ENCODE assay signal across 26 cellular contexts in genomic region chr2:124289060-124289459, GRCh38.
"Had no signal": no experiment of that assay in that cellular context is flagged by ENCODE, and none has a peak within 500 bp of the region (broad histone marks: within the 10 kb centered on the region; RNA-seq: fewer than 3 reads in every experiment).

No MANE protein-coding gene starts in this region.

- H3K9ac ChIP-seq: neural progenitor cell, parathyroid adenoma had no signal

- H2AFZ ChIP-seq: neural progenitor cell, parathyroid adenoma had no signal

- H3K4me3 ChIP-seq: neural progenitor cell, ovary, psoas muscle, skin epidermis, smooth muscle cell, spleen, suprapubic skin, testis, tibial artery, transverse colon, upper lobe of right lung, uterus had no signal

- H3K4me1 ChIP-seq: parathyroid adenoma, psoas muscle, spleen, suprapubic skin, testis, tibial artery, transverse colon, upper lobe of right lung, uterus had no signal

- H3K27me3 ChIP-seq: neural progenitor cell, ovary, spleen, suprapubic skin, testis, tibial artery, transverse colon, upper lobe of right lung, uterus had no signal

- H3K27ac ChIP-seq: neural progenitor cell, ovary, parathyroid adenoma, psoas muscle, skin epidermis, spleen, suprapubic skin, testis, tibial artery, transverse colon, upper lobe of right lung, uterus had no signal

- DNase-seq: natural killer cell; occipital lobe; ovary; posterior cingulate gyrus; psoas muscle; right cardiac atrium; spleen; stimulated activated CD4-positive, alpha-beta T cell treated with anti-CD3 and anti-CD28 coated beads, Interleukin-12 subunit alpha, Interleukin-12 subunit beta, amount 100 ng/mL, for 4 hours; stimulated activated CD4-positive, alpha-beta T cell treated with anti-CD3 and anti-CD28 coated beads, Interleukin-1b, Interleukin-23, amount 100 ng/mL, for 48 hours; stimulated activated CD4-positive, alpha-beta T cell treated with anti-CD3 and anti-CD28 coated beads, Interleukin-4, amount 100 ng/mL, for 1 hour; stimulated activated CD4-positive, alpha-beta T cell treated with anti-CD3 and anti-CD28 coated beads, Interleukin-4, amount 100 ng/mL, for 4 hours; stimulated activated CD8-positive, alpha-beta memory T cell treated with anti-CD3 and anti-CD28 coated beads, Interleukin-4, amount 100 ng/mL, for 48 hours; stimulated activated naive CD4-positive, alpha-beta T cell; stimulated activated naive CD8-positive, alpha-beta T cell treated with anti-CD3 and anti-CD28 coated beads, Interleukin-15, amount 100 ng/mL, for 72 hours; stimulated activated naive CD8-positive, alpha-beta T cell treated with anti-CD3 and anti-CD28 coated beads, Interleukin-15, Interleukin-2, amounts not matched to agents 100 U/mL and 50 U/mL, for 24 hours; substantia nigra; testis; tibial artery; transverse colon; upper lobe of right lung; uterus had no signal

- H3K79me2 ChIP-seq: parathyroid adenoma had no signal

- H3K4me2 ChIP-seq: neural progenitor cell, smooth muscle cell had no signal

- H3K9me3 ChIP-seq: ovary, psoas muscle, suprapubic skin, testis, tibial artery, transverse colon, upper lobe of right lung, uterus had no signal

- H3K36me3 ChIP-seq: neural progenitor cell, ovary, spleen, suprapubic skin, tibial artery, transverse colon, upper lobe of right lung, uterus had no signal
